In the genomic region with DNA sequence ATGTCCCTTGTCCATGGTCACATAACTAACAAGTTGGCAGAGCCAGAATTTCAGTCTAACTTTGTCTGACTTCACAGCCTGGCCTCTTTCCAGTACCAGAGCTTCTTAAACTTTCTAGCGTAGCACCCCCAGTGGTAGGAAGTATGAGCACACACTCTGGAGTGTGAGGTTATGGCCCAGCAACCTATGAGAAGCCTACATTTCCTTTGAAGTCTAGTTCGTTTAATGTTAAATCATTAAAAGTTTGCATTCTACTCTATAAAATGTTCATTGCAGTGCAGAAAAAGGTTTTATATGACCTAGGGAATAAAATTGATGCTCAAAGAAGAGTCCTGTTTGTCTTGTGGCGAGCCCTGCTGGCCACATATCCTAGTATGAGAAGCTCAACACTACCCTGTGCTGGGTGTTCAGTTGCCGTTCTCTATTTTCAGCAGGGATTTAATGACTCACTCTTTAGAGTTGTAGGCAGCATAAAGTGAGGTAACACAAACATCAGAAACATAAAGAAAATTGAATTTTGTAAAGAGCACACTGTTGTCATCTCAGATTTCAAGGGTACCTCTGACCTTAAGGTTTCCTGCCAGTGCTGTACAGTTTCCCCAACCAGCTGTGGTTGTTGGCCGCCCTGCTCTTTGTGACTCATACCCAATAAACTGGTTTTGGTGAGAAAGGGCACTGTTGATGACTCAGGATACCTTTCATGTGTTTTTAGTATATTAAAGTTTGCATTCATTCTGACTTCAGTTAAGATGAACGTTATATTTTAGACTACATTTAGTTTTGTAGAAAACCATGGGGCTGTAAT, we compare ENCODE assay signal across 8 cellular contexts. TPM values are rescaled to one million over a fixed set of nuclear protein-coding genes. Genes with fewer than 3 reads are reported as not detected.
A peak's percentile ranks its signal among the peaks of the same experiment; 100 is the strongest.
DNase-seq lines count a peak whose midpoint lies in the region; ATAC-seq lines count a peak whose summit lies in the region.

No MANE protein-coding gene starts in this region.

- no peak overlapping the region for H3K4me3 Mint-ChIP-seq in stimulated activated memory B cell treated with anti-CD40 and anti-IgM and Interleukin-4, amounts not matched to agents 10 μg/mL and 1 μg/mL and 100 μg/mL, for 72 hours

- peak; percentile 94 for ATAC-seq in HG02642 (IDR thresholded peaks at IDR 0.05; ENCODE audit: poor library complexity, unreplicated experiment)
- ATAC-seq in stimulated activated memory B cell treated with anti-CD40 and anti-IgM and Interleukin-4, amounts not matched to agents 10 μg/mL and 1 μg/mL and 100 μg/mL, for 72 hours, result peak; percentile 97

- DNase-seq in NCI-H82 (lab: John Stamatoyannopoulos, UW) (peak; percentile 63), NCI-H82 treated with DMSO at 0.1 percent for 48 hours (lab: John Stamatoyannopoulos, UW; ENCODE audit: unreplicated experiment) (no peak), NCI-H1048 (lab: John Stamatoyannopoulos, UW) (peak; percentile 1), mucosa of gallbladder (ENCODE audit: low spot score) (peak; percentile 50)
- DNase-seq in activated CD4-positive, alpha-beta T cell treated with anti-CD3 and anti-CD28 coated beads, Interleukin-2, amount 50 U/mL, for 24 hours (ENCODE audit: low read depth in 1 of 2, low spot score in 1 of 2), result peak; percentile 36 to 75
- peak; percentile 50 for DNase-seq in effector CD4-positive, alpha-beta T cell

- no peaks in the 10 kb centered on the region for H3K9me3 Mint-ChIP-seq in stimulated activated memory B cell treated with anti-CD40 and anti-IgM and Interleukin-4, amounts not matched to agents 10 μg/mL and 1 μg/mL and 100 μg/mL, for 72 hours

- H3K4me1 Mint-ChIP-seq in stimulated activated memory B cell treated with anti-CD40 and anti-IgM and Interleukin-4, amounts not matched to agents 10 μg/mL and 1 μg/mL and 100 μg/mL, for 72 hours, result peaks cover 13% of the 10 kb centered on the region

- no peaks in the 10 kb centered on the region for H3K27me3 Mint-ChIP-seq in stimulated activated memory B cell treated with anti-CD40 and anti-IgM and Interleukin-4, amounts not matched to agents 10 μg/mL and 1 μg/mL and 100 μg/mL, for 72 hours

- H3K36me3 Mint-ChIP-seq in stimulated activated memory B cell treated with anti-CD40 and anti-IgM and Interleukin-4, amounts not matched to agents 10 μg/mL and 1 μg/mL and 100 μg/mL, for 72 hours, result peaks cover 50% of the 10 kb centered on the region

- H3K27ac Mint-ChIP-seq in stimulated activated memory B cell treated with anti-CD40 and anti-IgM and Interleukin-4, amounts not matched to agents 10 μg/mL and 1 μg/mL and 100 μg/mL, for 72 hours, result peak overlapping the region; percentile 78

RNA-seq across cellular contexts. Expression of a gene that starts 14.3 kb away (rescaled TPM):
- total RNA-seq in mucosa of gallbladder, result 44.4 TPM
